In genomic region chr4:152828122-152828521, GRCh38 we compare ENCODE assay signal across 26 cellular contexts. TPM values are rescaled to one million over a fixed set of nuclear protein-coding genes. Genes with fewer than 3 reads are reported as not detected.
"Had no signal": no experiment of that assay in that cellular context is flagged by ENCODE, and none has a peak within 500 bp of the region (broad histone marks: within the 10 kb centered on the region; RNA-seq: fewer than 3 reads in every experiment).

No MANE protein-coding gene starts in this region.

- FAIRE-seq: pancreas had no signal

- H3K36me3 ChIP-seq: colonic mucosa, gastrocnemius medialis, neutrophil, pancreas, thyroid gland, vagina had no signal

- H3K4me3 ChIP-seq: colonic mucosa, esophagus muscularis mucosa, gastrocnemius medialis, lung, mucosa of descending colon, pancreas, stomach, thyroid gland, vagina had no signal

- H3K9me3 ChIP-seq: colonic mucosa, gastrocnemius medialis, mucosa of descending colon, neutrophil, pancreas, thyroid gland, vagina had no signal

- DNase-seq: colonic mucosa; effector CD8-positive, alpha-beta T cell; endodermal cell; gastrocnemius medialis; head of caudate nucleus; mucosa of descending colon; naive B cell; pancreas; retina; stimulated activated CD4-positive, alpha-beta T cell treated with anti-CD3 and anti-CD28 coated beads, Interleukin-2, amount 100 ng/mL, for 24 hours; stimulated activated CD4-positive, alpha-beta T cell treated with anti-CD3 and anti-CD28 coated beads, Interleukin-4, amount 100 ng/mL, for 24 hours; stimulated activated naive CD4-positive, alpha-beta T cell treated with Interleukin-2 at 50 U/mL for 16 hours; stomach; thyroid gland had no signal

- H3K4me3 Mint-ChIP-seq: dendritic cell treated with granulocyte-macrophage colony-stimulating factor and Interleukin-4, amounts not matched to agents 40 ng/mL and 50 ng/mL, for 4 days; endodermal cell; memory B cell; mesothelial cell of epicardium; naive B cell; natural killer cell treated with Interleukin-12 subunit alpha and Interleukin-12 subunit beta and Interleukin-15 and Interleukin-18, amount 100 ng/mL, for 72 hours; neural crest cell; stimulated activated effector memory CD8-positive, alpha-beta T cell treated with anti-CD3 and anti-CD28 coated beads, Interleukin-12 subunit alpha, Interleukin-12 subunit beta, amount 100 ng/mL, for 72 hours had no signal

- H3K27me3 Mint-ChIP-seq: dendritic cell treated with granulocyte-macrophage colony-stimulating factor and Interleukin-4, amounts not matched to agents 40 ng/mL and 50 ng/mL, for 4 days; memory B cell; naive B cell; natural killer cell treated with Interleukin-12 subunit alpha and Interleukin-12 subunit beta and Interleukin-15 and Interleukin-18, amount 100 ng/mL, for 72 hours had no signal

- H3K27ac Mint-ChIP-seq: dendritic cell treated with granulocyte-macrophage colony-stimulating factor and Interleukin-4, amounts not matched to agents 40 ng/mL and 50 ng/mL, for 4 days; endodermal cell; memory B cell; mesothelial cell of epicardium; naive B cell; natural killer cell treated with Interleukin-12 subunit alpha and Interleukin-12 subunit beta and Interleukin-15 and Interleukin-18, amount 100 ng/mL, for 72 hours; stimulated activated effector memory CD8-positive, alpha-beta T cell treated with anti-CD3 and anti-CD28 coated beads, Interleukin-12 subunit alpha, Interleukin-12 subunit beta, amount 100 ng/mL, for 72 hours had no signal

- H3K27me3 ChIP-seq: colonic mucosa, esophagus muscularis mucosa, gastrocnemius medialis, neutrophil, pancreas, stomach, thyroid gland, vagina had no signal

- H3K4me1 Mint-ChIP-seq: endodermal cell; memory B cell; mesothelial cell of epicardium; naive B cell; neural crest cell; stimulated activated effector memory CD8-positive, alpha-beta T cell treated with anti-CD3 and anti-CD28 coated beads, Interleukin-12 subunit alpha, Interleukin-12 subunit beta, amount 100 ng/mL, for 72 hours had no signal

- H3K9me3 Mint-ChIP-seq: natural killer cell treated with Interleukin-12 subunit alpha and Interleukin-12 subunit beta and Interleukin-15 and Interleukin-18, amount 100 ng/mL, for 72 hours had no signal

- H3K4me1 ChIP-seq: colonic mucosa, esophagus muscularis mucosa, gastrocnemius medialis, stomach, thyroid gland, vagina had no signal

- H3K27ac ChIP-seq: colonic mucosa, esophagus muscularis mucosa, gastrocnemius medialis, neutrophil, pancreas, stomach, thyroid gland, vagina had no signal

- ATAC-seq: gastrocnemius medialis; mucosa of descending colon; natural killer cell treated with Interleukin-12 subunit alpha and Interleukin-12 subunit beta and Interleukin-15 and Interleukin-18, amount 100 ng/mL, for 72 hours; pancreas; sciatic nerve; stimulated activated effector memory CD8-positive, alpha-beta T cell treated with anti-CD3 and anti-CD28 coated beads, Interleukin-12 subunit alpha, Interleukin-12 subunit beta, amount 100 ng/mL, for 72 hours had no signal

RNA-seq across cellular contexts. Expression of gene TIGD4, which starts 48.6 kb away (rescaled TPM):
- total RNA-seq: glomerular endothelial cell had no signal
